ENCODE assay signal across 8 cellular contexts in genomic region chr11:86152006-86152862, GRCh38.
A peak's percentile ranks its signal among the peaks of the same experiment; 100 is the strongest.
DNase-seq lines count a peak whose midpoint lies in the region; ATAC-seq lines count a peak whose summit lies in the region.

No MANE protein-coding gene starts in this region.

- peak overlapping the region; percentile 27 for H2BK120ac ChIP-seq in trophoblast cell (ENCODE audit: insufficient read depth, low read length, poor library complexity)

- H3K4me2 ChIP-seq in trophoblast cell (ENCODE audit: low read length) = peak overlapping the region; percentile 20

- no peak overlapping the region for H3K9ac ChIP-seq in trophoblast cell (ENCODE audit: low read length)

- H3K4ac ChIP-seq in trophoblast cell (ENCODE audit: low read depth, low read length) = no peak overlapping the region

- DNase-seq in GDM1 (lab: John Stamatoyannopoulos, UW) (peak; percentile 74), dermis blood vessel endothelial cell (peak; percentile 70), trophoblast cell (peak; percentile 38 to 82), SK-N-DZ (ENCODE audit: low spot score) (no peak), NCI-H1092 treated with DMSO at 0.1 percent for 48 hours (lab: John Stamatoyannopoulos, UW) (no peak), NOMO-1 treated with dmso at 0.1 percent for 144 hours (lab: John Stamatoyannopoulos, UW; ENCODE audit: unreplicated experiment) (no peak)

- no peak overlapping the region for H3K14ac ChIP-seq in trophoblast cell (ENCODE audit: low read length)

- H3K9me3 ChIP-seq in trophoblast cell (ENCODE audit: insufficient read depth, low read depth, low read length) = no peaks in the 10 kb centered on the region

- H4K12ac ChIP-seq in trophoblast cell (ENCODE audit: low read depth, low read length) = no peak overlapping the region

- peaks cover 13 to 14% of the 10 kb centered on the region in 2 experiments for H3K4me1 ChIP-seq in trophoblast cell (ENCODE audit: control insufficient read depth in 1 of 2, insufficient read depth in 2 of 2, low read length in 2 of 2)

- H3K23ac ChIP-seq in trophoblast cell (ENCODE audit: low read length) = no peak overlapping the region

- peak overlapping the region; percentile 50 for H2AK5ac ChIP-seq in trophoblast cell (ENCODE audit: low read length)

- ATAC-seq in HG03432 (IDR thresholded peaks at IDR 0.05; ENCODE audit: unreplicated experiment) (peak; percentile 50), HG02885 (IDR thresholded peaks at IDR 0.05; ENCODE audit: poor library complexity, unreplicated experiment) (no peak)

- H3K27ac ChIP-seq in trophoblast cell (ENCODE audit: low read depth, low read length) = peak overlapping the region; percentile 80

- WGBS in trophoblast cell (ENCODE audit: extremely low coverage, insufficient coverage, insufficient read length) = no CpG with 5 or more reads among the region's 2 CpGs

- no peak overlapping the region for H4K8ac ChIP-seq in trophoblast cell (ENCODE audit: low read depth, low read length)

- H2BK12ac ChIP-seq in trophoblast cell (ENCODE audit: low read length) = peak overlapping the region; percentile 27

- H3K79me2 ChIP-seq in trophoblast cell (ENCODE audit: control insufficient read depth, insufficient read depth, low read length, poor library complexity) = peaks cover 2% of the 10 kb centered on the region

- no peaks in the 10 kb centered on the region for H3K36me3 ChIP-seq in trophoblast cell (ENCODE audit: control insufficient read depth in 1 of 2, insufficient read depth in 2 of 2, low read length in 2 of 2)

- H2BK5ac ChIP-seq in trophoblast cell (ENCODE audit: low read depth, low read length, poor library complexity) = peak overlapping the region; percentile 16

- H3K18ac ChIP-seq in trophoblast cell (ENCODE audit: low read length) = no peak overlapping the region

- no peak overlapping the region for H2AFZ ChIP-seq in trophoblast cell (ENCODE audit: insufficient read depth, low read length, poor library complexity)

- H3K79me1 ChIP-seq in trophoblast cell (ENCODE audit: low read length) = peaks cover 6% of the 10 kb centered on the region

- H3K4me3 ChIP-seq in trophoblast cell (ENCODE audit: low read depth, low read length) = no peak overlapping the region

- peak overlapping the region; percentile 70 for H4K91ac ChIP-seq in trophoblast cell (ENCODE audit: low read depth, low read length)

- no peaks in the 10 kb centered on the region for H3K27me3 ChIP-seq in trophoblast cell (ENCODE audit: insufficient read depth, low read length)

Comparison
In these comparisons a context has a peak if more than half of its experiments do, and no peak if none do; other contexts are left out.
1. DNase-seq: peak in GDM1 (single experiment), dermis blood vessel endothelial cell (single experiment) and trophoblast cell (2 of 2); none in SK-N-DZ (single experiment), NCI-H1092 treated with DMSO at 0.1 percent for 48 hours (single experiment) and NOMO-1 treated with dmso at 0.1 percent for 144 hours (single experiment).